Comparison of ENCODE assay signal across 1 cellular context in genomic region chr10:108014902-108015177, GRCh38.
A peak's percentile ranks its signal among the peaks of the same experiment; 100 is the strongest.
TF ChIP-seq lines count a peak whose summit lies in the region.

No MANE protein-coding gene starts in this region.

TF ChIP-seq in GM12878, 131 proteins besides CTCF, POLR2A, EP300 and RAD21 (continued from another document and continues in another):
- TF ChIP-seq ZBTB40 (IDR thresholded peaks at IDR 0.05; ENCODE audit: borderline replicate concordance) (no peak), NKRF (conservative IDR thresholded peaks at IDR 0.05) (no peak), ZBTB11 (CRISPR knock-in tag; IDR thresholded peaks at IDR 0.05) (no peak), ETV6 (conservative IDR thresholded peaks at IDR 0.05 in 1 of 2, IDR thresholded peaks at IDR 0.05 in 1 of 2; ENCODE audit: borderline replicate concordance in 1 of 2, low read depth in 1 of 2) (peak in 1 of 2 experiments; percentile 43; a peak in 1 of 4 replicates), TCF3 (IDR thresholded peaks at IDR 0.05; ENCODE audit: borderline replicate concordance, insufficient read depth, low read depth, low read length) (no peak), NFIC (IDR thresholded peaks at IDR 0.05; ENCODE audit: low read depth, low read length) (peak; percentile 94), CBX5 (IDR thresholded peaks at IDR 0.05; ENCODE audit: low read depth) (no peak), MAX (IDR thresholded peaks at IDR 0.05; ENCODE audit: low read depth, low read length) (no peak), STAT1 (conservative IDR thresholded peaks at IDR 0.05) (no peak), IKZF1 (conservative IDR thresholded peaks at IDR 0.05) (peak; percentile 82), FOS (IDR thresholded peaks at IDR 0.05; ENCODE audit: borderline replicate concordance, extremely low read depth, insufficient read length) (no peak), POLR2AphosphoS2 (IDR thresholded peaks at IDR 0.05; ENCODE audit: low read depth, low read length) (no peak), RAD51 (IDR thresholded peaks at IDR 0.05) (no peak), PML (IDR thresholded peaks at IDR 0.05; ENCODE audit: low read length) (peak; percentile 54; the same call in 1 of the 2 replicates), ATF3 (IDR thresholded peaks at IDR 0.05; ENCODE audit: borderline replicate concordance, extremely low read depth, low read depth, low read length) (no peak), NFYA (IDR thresholded peaks at IDR 0.05; ENCODE audit: borderline replicate concordance, low read depth, low read length) (no peak), BCL11A (IDR thresholded peaks at IDR 0.05; ENCODE audit: low read depth, low read length) (peak; percentile 88), TARDBP (IDR thresholded peaks at IDR 0.05; ENCODE audit: borderline replicate concordance) (no peak), TAF1 (IDR thresholded peaks at IDR 0.05; ENCODE audit: borderline replicate concordance, low read depth, low read length) (no peak), IRF5 (IDR thresholded peaks at IDR 0.05; ENCODE audit: borderline replicate concordance) (peak; percentile 28; the same call in 1 of the 2 replicates), SP1 (IDR thresholded peaks at IDR 0.05; ENCODE audit: low read depth, low read length) (no peak), STAT3 (IDR thresholded peaks at IDR 0.05; ENCODE audit: low read depth, low read length) (no peak; the same call in 1 of the 2 replicates), BCLAF1 (IDR thresholded peaks at IDR 0.05) (no peak), USF2 (IDR thresholded peaks at IDR 0.05; ENCODE audit: borderline replicate concordance, low read depth, low read length) (no peak), KDM1A (IDR thresholded peaks at IDR 0.05; ENCODE audit: borderline replicate concordance) (no peak), MTA2 (IDR thresholded peaks at IDR 0.05; ENCODE audit: low read depth) (peak; percentile 97), SIX5 (IDR thresholded peaks at IDR 0.05; ENCODE audit: low read depth, low read length, severe bottlenecking) (no peak), SKIL (IDR thresholded peaks at IDR 0.05; ENCODE audit: low read depth, poor library complexity, severe bottlenecking) (peak; percentile 25), ZBTB33 (IDR thresholded peaks at IDR 0.05) (no peak), YY1 (IDR thresholded peaks at IDR 0.05; ENCODE audit: low read depth, low read length) (no peak), MXI1 (IDR thresholded peaks at IDR 0.05; ENCODE audit: low read depth, low read length) (0 out of 2 replicates have a peak, but pooled peaks have one; percentile 32), SMAD1 (IDR thresholded peaks at IDR 0.05; ENCODE audit: low read depth, partially characterized antibody) (peak; percentile 67), SMAD5 (IDR thresholded peaks at IDR 0.05; ENCODE audit: low read depth) (no peak), SMARCA5 (IDR thresholded peaks at IDR 0.05) (no peak), SRF (IDR thresholded peaks at IDR 0.05; ENCODE audit: low read depth in 2 of 2, low read length in 2 of 2) (no peak), JUNB (IDR thresholded peaks at IDR 0.05) (peak; percentile 97), NFXL1 (IDR thresholded peaks at IDR 0.05; ENCODE audit: borderline replicate concordance) (no peak), MYB (IDR thresholded peaks at IDR 0.05; ENCODE audit: borderline replicate concordance, low read depth, low read length) (no peak), CHD4 (IDR thresholded peaks at IDR 0.05) (no peak), MEF2A (IDR thresholded peaks at IDR 0.05; ENCODE audit: insufficient read depth, low read depth, low read length) (no peak), SPI1 (IDR thresholded peaks at IDR 0.05; ENCODE audit: borderline replicate concordance, insufficient read depth, low read depth, low read length) (peak; percentile 17; the same call in 1 of the 2 replicates), RCOR1 (conservative IDR thresholded peaks at IDR 0.05; ENCODE audit: low read depth, low read length) (no peak), RELA (IDR thresholded peaks at IDR 0.05; ENCODE audit: borderline replicate concordance, partially characterized antibody) (no peak)
